14 cellular contexts compared by ENCODE assay signal in the genomic region with DNA sequence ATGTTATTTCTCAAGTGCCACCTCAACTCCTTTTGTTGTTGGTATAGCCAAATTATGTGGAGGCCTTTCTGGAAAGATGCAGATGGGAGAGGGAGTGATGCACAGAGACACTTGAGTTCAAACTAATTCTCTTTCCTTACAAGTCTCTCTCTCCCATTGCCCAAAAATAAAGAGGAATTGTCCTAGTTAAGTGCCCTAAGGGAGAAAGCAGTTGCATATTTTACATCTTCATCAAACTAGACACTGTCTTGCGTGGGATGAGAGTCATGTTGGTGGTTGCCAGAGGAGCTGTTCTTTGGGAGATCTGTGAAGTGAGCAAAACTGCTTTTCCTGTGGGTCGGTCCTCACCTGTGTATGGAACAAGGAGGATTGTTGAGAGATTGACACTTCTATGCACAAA.
DNase-seq lines count a peak whose midpoint lies in the region; ATAC-seq and TF ChIP-seq lines count a peak whose summit lies in the region.
"Had no signal": no experiment of that assay in that cellular context is flagged by ENCODE, and none has a peak within 500 bp of the region (broad histone marks: within the 10 kb centered on the region; RNA-seq: fewer than 3 reads in every experiment).

No MANE protein-coding gene starts in this region.

- H3F3A ChIP-seq in GM23338 (replicated peaks; ENCODE audit: low read depth): no peaks in the 10 kb centered on the region
- no peaks in the 10 kb centered on the region for H3F3A ChIP-seq in SK-N-SH (replicated peaks; ENCODE audit: insufficient read depth)

- no peaks in the 10 kb centered on the region for H3K4me1 ChIP-seq in GM23338 (ENCODE audit: insufficient read depth)
- no peaks in the 10 kb centered on the region for H3K4me1 ChIP-seq in endodermal cell (ENCODE audit: control insufficient read depth, insufficient read depth, low read length)
- H3K4me1 ChIP-seq in SK-N-SH (ENCODE audit: control insufficient read depth in 1 of 2, insufficient read depth in 2 of 2, low read depth in 1 of 2, low read length in 1 of 2): no peaks in the 10 kb centered on the region
- H3K4me1 ChIP-seq: A549, BLaER1 had no signal

- H3K36me3 ChIP-seq in GM23338 (ENCODE audit: insufficient read depth): peaks cover 32% of the 10 kb centered on the region
- peaks cover 85% of the 10 kb centered on the region for H3K36me3 ChIP-seq in endodermal cell (ENCODE audit: control insufficient read depth, insufficient read depth, low read length)
- peaks cover 44 to 82% of the 10 kb centered on the region in 2 experiments for H3K36me3 ChIP-seq in SK-N-SH (replicated peaks in 1 of 2; ENCODE audit: control insufficient read depth in 1 of 2, insufficient read depth in 2 of 2, low read length in 1 of 2)

- no peak for TF ChIP-seq CTCF in GM23338 (conservative IDR thresholded peaks at IDR 0.05; ENCODE audit: low read depth in 2 of 2)
- TF ChIP-seq CTCF in endodermal cell (conservative IDR thresholded peaks at IDR 0.05): no peak
- no peak for TF ChIP-seq CTCF in progenitor cell of endocrine pancreas (IDR thresholded peaks at IDR 0.05; ENCODE audit: unreplicated experiment)
- no peak for TF ChIP-seq CTCF in SK-N-SH (IDR thresholded peaks at IDR 0.05)
- TF ChIP-seq CTCF in GM20000 (IDR thresholded peaks at IDR 0.05; ENCODE audit: extremely low read depth, missing control alignments): no peak

- peaks cover 9% of the 10 kb centered on the region for H3K27me3 Mint-ChIP-seq in GM23338 (ENCODE audit: insufficient read depth, low read depth, poor library complexity)
- H3K27me3 Mint-ChIP-seq in endodermal cell (ENCODE audit: insufficient read depth): no peaks in the 10 kb centered on the region
- no peaks in the 10 kb centered on the region for H3K27me3 Mint-ChIP-seq in progenitor cell of endocrine pancreas

- POLR2A ChIA-PET in SK-N-SH (lab: Yijun Ruan, JAX): no interaction called here

- H3K4me2 ChIP-seq in GM23338 (no peak overlapping the region), SK-N-SH (no peak overlapping the region)
- H3K4me2 ChIP-seq: A549, BLaER1 had no signal

- 80 to 100% methylated on average over 1 to 2 of the region's 2 CpGs for WGBS in endodermal cell (ENCODE audit: insufficient coverage in 1 of 2, insufficient read length in 1 of 2), 2 experiments
- WGBS in SK-N-SH (ENCODE audit: low lambda C conversion rate): 85% methylated on average over 2 of the region's 2 CpGs

- intact Hi-C loops in sciatic nerve (cut with DNase I): loop anchor here (10.0 kb wide), 1 partner anchor 167 kb away; no protein-coding TSS in a partner anchor

- no peak overlapping the region for H3K4me3 Mint-ChIP-seq in GM23338
- H3K4me3 Mint-ChIP-seq in endodermal cell: no peak overlapping the region
- no peak overlapping the region for H3K4me3 Mint-ChIP-seq in progenitor cell of endocrine pancreas (ENCODE audit: low read depth)
- H3K4me3 Mint-ChIP-seq: CD8-positive, alpha-beta memory T cell; H9 had no signal

- H3K4me1 Mint-ChIP-seq in GM23338: no peaks in the 10 kb centered on the region
- H3K4me1 Mint-ChIP-seq in endodermal cell: no peaks in the 10 kb centered on the region
- H3K4me1 Mint-ChIP-seq in progenitor cell of endocrine pancreas (ENCODE audit: low read depth): no peaks in the 10 kb centered on the region
- H3K4me1 Mint-ChIP-seq: CD8-positive, alpha-beta memory T cell; H9 had no signal

- H3K4me3 ChIP-seq in GM23338 (no peak overlapping the region), endodermal cell (ENCODE audit: low read length) (no peak overlapping the region), SK-N-SH (ENCODE audit: low read depth in 2 of 2, low read length in 1 of 2) (no peak overlapping the region)
- H3K4me3 ChIP-seq: A549, BLaER1 had no signal

- no peak for TF ChIP-seq RAD21 in SK-N-SH (IDR thresholded peaks at IDR 0.05; ENCODE audit: low read length)

- H3K79me2 ChIP-seq in GM23338 (replicated peaks; ENCODE audit: insufficient read depth) (no peaks in the 10 kb centered on the region), SK-N-SH (ENCODE audit: insufficient read depth) (no peaks in the 10 kb centered on the region)

- no peak for TF ChIP-seq EP300 in SK-N-SH (IDR thresholded peaks at IDR 0.05; ENCODE audit: borderline replicate concordance in 1 of 2, low read depth in 1 of 2, low read length in 1 of 2)

- H3K27me3 ChIP-seq in GM23338 (ENCODE audit: insufficient read depth): no peaks in the 10 kb centered on the region
- H3K27me3 ChIP-seq in endodermal cell (ENCODE audit: control insufficient read depth, insufficient read depth, low read length, poor library complexity, severe bottlenecking): no peaks in the 10 kb centered on the region
- H3K27me3 ChIP-seq in SK-N-SH (ENCODE audit: insufficient read depth): no peaks in the 10 kb centered on the region
- H3K27me3 ChIP-seq: BLaER1 had no signal

- H3K27ac Mint-ChIP-seq in GM23338 (peak overlapping the region; percentile 7; the same call in 1 of the 2 replicates), endodermal cell (peak overlapping the region; percentile 5), progenitor cell of endocrine pancreas (peak overlapping the region; percentile 21)
- H3K27ac Mint-ChIP-seq: H9 had no signal

- no peak for ATAC-seq in GM23338
- no peak for ATAC-seq in sciatic nerve
- ATAC-seq: A549 had no signal

- H3K9ac ChIP-seq in endodermal cell (ENCODE audit: extremely low read depth, low read length, poor library complexity, severe bottlenecking): no peak overlapping the region
- H3K9ac ChIP-seq in SK-N-SH: no peak overlapping the region
- H3K9ac ChIP-seq: BLaER1 had no signal

- H3K9me3 ChIP-seq in endodermal cell (ENCODE audit: control insufficient read depth, low read length) (no peaks in the 10 kb centered on the region), SK-N-SH (no peaks in the 10 kb centered on the region)
- H3K9me3 ChIP-seq: A549, BLaER1 had no signal

- H3K9me3 Mint-ChIP-seq in GM23338: no peaks in the 10 kb centered on the region
- no peaks in the 10 kb centered on the region for H3K9me3 Mint-ChIP-seq in endodermal cell
- H3K9me3 Mint-ChIP-seq in progenitor cell of endocrine pancreas (ENCODE audit: low read depth): no peaks in the 10 kb centered on the region
- H3K9me3 Mint-ChIP-seq: CD8-positive, alpha-beta memory T cell; H9 had no signal

- H3K27ac ChIP-seq in GM23338 (ENCODE audit: low read depth) (peak overlapping the region; percentile 11; the same call in 1 of the 2 replicates), endodermal cell (ENCODE audit: low read depth, low read length) (no peak overlapping the region), SK-N-SH (ENCODE audit: low read depth in 2 of 2, low read length in 1 of 2) (no peak overlapping the region)
- H3K27ac ChIP-seq: A549, BLaER1 had no signal

- CTCF ChIA-PET in SK-N-SH (lab: Yijun Ruan, JAX): no interaction called here

- H4K20me1 ChIP-seq in GM23338 (replicated peaks; ENCODE audit: insufficient read depth) (no peaks in the 10 kb centered on the region; the same call in 1 of the 2 replicates), SK-N-SH (ENCODE audit: insufficient read depth) (no peaks in the 10 kb centered on the region)

- H3K9me2 ChIP-seq in GM23338 (ENCODE audit: insufficient read depth): no peaks in the 10 kb centered on the region
- no peaks in the 10 kb centered on the region for H3K9me2 ChIP-seq in SK-N-SH

- H2AFZ ChIP-seq in GM23338 (no peak overlapping the region), SK-N-SH (ENCODE audit: low read depth) (no peak overlapping the region)

- peaks cover 80% of the 10 kb centered on the region for H3K36me3 Mint-ChIP-seq in GM23338 (ENCODE audit: low read depth)
- peaks cover 77% of the 10 kb centered on the region for H3K36me3 Mint-ChIP-seq in endodermal cell (ENCODE audit: low read depth)
- H3K36me3 Mint-ChIP-seq in progenitor cell of endocrine pancreas (ENCODE audit: insufficient read depth): peaks cover 11% of the 10 kb centered on the region

- DNase-seq in COLO829 (ENCODE audit: low spot score): peak; percentile 47
- DNase-seq in GM23338 (ENCODE audit: low spot score): no peak
- no peak for DNase-seq in endodermal cell
- DNase-seq in progenitor cell of endocrine pancreas (ENCODE audit: low spot score, unreplicated experiment): no peak
- no peak for DNase-seq in sciatic nerve (ENCODE audit: low spot score)
- DNase-seq in AG08395 (ENCODE audit: low spot score): no peak
- DNase-seq in SK-N-SH: no peak
- DNase-seq in GM20000 (ENCODE audit: low spot score): no peak
- DNase-seq: CD8-positive, alpha-beta memory T cell; DMS53; GF-D8; H9 had no signal

TF ChIP-seq in GM23338, 12 proteins besides CTCF, POLR2A, EP300 and RAD21:
- TF ChIP-seq POLR2AphosphoS5 (IDR thresholded peaks at IDR 0.05; ENCODE audit: low read depth) (no peak), NANOG (IDR thresholded peaks at IDR 0.05; ENCODE audit: borderline replicate concordance) (no peak), EZH2phosphoT487 (IDR thresholded peaks at IDR 0.05; ENCODE audit: unreplicated experiment) (no peak), ZNF331 (CRISPR knock-in tag; IDR thresholded peaks at IDR 0.05; ENCODE audit: low read depth) (no peak), CREB1 (CRISPR knock-in tag; IDR thresholded peaks at IDR 0.05; ENCODE audit: low read depth) (no peak), STAT1 (IDR thresholded peaks at IDR 0.05; ENCODE audit: unreplicated experiment) (no peak)

TF ChIP-seq in SK-N-SH, 30 proteins besides CTCF, POLR2A, EP300 and RAD21 (continues in another document):
- no peak for TF ChIP-seq FOXJ3 (CRISPR knock-in tag; IDR thresholded peaks at IDR 0.05)
- TF ChIP-seq, protein P1, sequence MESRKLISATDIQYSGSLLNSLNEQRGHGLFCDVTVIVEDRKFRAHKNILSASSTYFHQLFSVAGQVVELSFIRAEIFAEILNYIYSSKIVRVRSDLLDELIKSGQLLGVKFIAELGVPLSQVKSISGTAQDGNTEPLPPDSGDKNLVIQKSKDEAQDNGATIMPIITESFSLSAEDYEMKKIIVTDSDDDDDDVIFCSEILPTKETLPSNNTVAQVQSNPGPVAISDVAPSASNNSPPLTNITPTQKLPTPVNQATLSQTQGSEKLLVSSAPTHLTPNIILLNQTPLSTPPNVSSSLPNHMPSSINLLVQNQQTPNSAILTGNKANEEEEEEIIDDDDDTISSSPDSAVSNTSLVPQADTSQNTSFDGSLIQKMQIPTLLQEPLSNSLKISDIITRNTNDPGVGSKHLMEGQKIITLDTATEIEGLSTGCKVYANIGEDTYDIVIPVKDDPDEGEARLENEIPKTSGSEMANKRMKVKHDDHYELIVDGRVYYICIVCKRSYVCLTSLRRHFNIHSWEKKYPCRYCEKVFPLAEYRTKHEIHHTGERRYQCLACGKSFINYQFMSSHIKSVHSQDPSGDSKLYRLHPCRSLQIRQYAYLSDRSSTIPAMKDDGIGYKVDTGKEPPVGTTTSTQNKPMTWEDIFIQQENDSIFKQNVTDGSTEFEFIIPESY (IDR thresholded peaks at IDR 0.05; ENCODE audit: borderline replicate concordance, low read depth): no peak
- no peak for TF ChIP-seq NRF1 (IDR thresholded peaks at IDR 0.05; ENCODE audit: low read depth, low read length)
- no peak for TF ChIP-seq POLR2AphosphoS5 (IDR thresholded peaks at IDR 0.05; ENCODE audit: low read depth, low read length)
